9 cellular contexts compared by ENCODE assay signal in genomic region chr19:5436101-5436947, GRCh38. TPM values are rescaled to one million over a fixed set of nuclear protein-coding genes. Genes with fewer than 3 reads are reported as not detected.
A peak's percentile ranks its signal among the peaks of the same experiment; 100 is the strongest.
DNase-seq lines count a peak whose midpoint lies in the region; ATAC-seq and TF ChIP-seq lines count a peak whose summit lies in the region.
"Had no signal": no experiment of that assay in that cellular context is flagged by ENCODE, and none has a peak within 500 bp of the region (broad histone marks: within the 10 kb centered on the region; RNA-seq: fewer than 3 reads in every experiment).

No MANE protein-coding gene starts in this region.

- no peak overlapping the region for H3K27ac Mint-ChIP-seq in activated T-cell treated with anti-CD3 and anti-CD28 coated beads, Interleukin-2, amount 50 U/mL, for 24 hours
- peak overlapping the region; percentile 85 for H3K27ac Mint-ChIP-seq in glutamatergic neuron (ENCODE audit: unreplicated experiment)
- no peak overlapping the region for H3K27ac Mint-ChIP-seq in activated naive CD8-positive, alpha-beta T cell treated with anti-CD3 and anti-CD28 coated beads, Interleukin-2, amount 50 U/mL, for 24 hours

- H3K4me3 ChIP-seq in coronary artery: no peak overlapping the region

- no peak overlapping the region for H3K4me3 Mint-ChIP-seq in activated T-cell treated with anti-CD3 and anti-CD28 coated beads, Interleukin-2, amount 50 U/mL, for 24 hours
- H3K4me3 Mint-ChIP-seq in glutamatergic neuron (ENCODE audit: unreplicated experiment): peak overlapping the region; percentile 87
- H3K4me3 Mint-ChIP-seq in activated naive CD8-positive, alpha-beta T cell treated with anti-CD3 and anti-CD28 coated beads, Interleukin-2, amount 50 U/mL, for 24 hours: no peak overlapping the region

- no peaks in the 10 kb centered on the region for H3K9me3 Mint-ChIP-seq in activated T-cell treated with anti-CD3 and anti-CD28 coated beads, Interleukin-2, amount 50 U/mL, for 24 hours
- H3K9me3 Mint-ChIP-seq in glutamatergic neuron (ENCODE audit: unreplicated experiment): peaks cover 4% of the 10 kb centered on the region
- H3K9me3 Mint-ChIP-seq in activated naive CD8-positive, alpha-beta T cell treated with anti-CD3 and anti-CD28 coated beads, Interleukin-2, amount 50 U/mL, for 24 hours: peaks cover 2% of the 10 kb centered on the region

- H3K4me1 Mint-ChIP-seq in activated T-cell treated with anti-CD3 and anti-CD28 coated beads, Interleukin-2, amount 50 U/mL, for 24 hours (ENCODE audit: low read depth): peaks cover 17% of the 10 kb centered on the region
- peaks cover 5% of the 10 kb centered on the region for H3K4me1 Mint-ChIP-seq in glutamatergic neuron (ENCODE audit: low read depth, unreplicated experiment)
- H3K4me1 Mint-ChIP-seq in activated naive CD8-positive, alpha-beta T cell treated with anti-CD3 and anti-CD28 coated beads, Interleukin-2, amount 50 U/mL, for 24 hours: peaks cover 21% of the 10 kb centered on the region

- no peak overlapping the region for H3K27ac ChIP-seq in substantia nigra (ENCODE audit: low read depth, low read length, poor library complexity, severe bottlenecking)
- no peak overlapping the region for H3K27ac ChIP-seq in coronary artery

- no peaks in the 10 kb centered on the region for H3K36me3 Mint-ChIP-seq in activated T-cell treated with anti-CD3 and anti-CD28 coated beads, Interleukin-2, amount 50 U/mL, for 24 hours (ENCODE audit: low read depth)
- H3K36me3 Mint-ChIP-seq in glutamatergic neuron (ENCODE audit: unreplicated experiment): no peaks in the 10 kb centered on the region
- H3K36me3 Mint-ChIP-seq in activated naive CD8-positive, alpha-beta T cell treated with anti-CD3 and anti-CD28 coated beads, Interleukin-2, amount 50 U/mL, for 24 hours (ENCODE audit: low read depth): no peaks in the 10 kb centered on the region

- no peak for ATAC-seq in activated naive CD8-positive, alpha-beta T cell treated with anti-CD3 and anti-CD28 coated beads, Interleukin-2, amount 50 U/mL, for 24 hours

- peak; percentile 24 for DNase-seq in activated T-cell treated with anti-CD3 and anti-CD28 coated beads, Interleukin-2, amount 50 U/mL, for 48 hours
- DNase-seq in activated T-cell treated with anti-CD3 and anti-CD28 coated beads, Interleukin-2, amount 50 U/mL, for 24 hours: no peak
- peak; percentile 81 for DNase-seq in NCI-H69 (lab: John Stamatoyannopoulos, UW)
- DNase-seq in glutamatergic neuron: peak; percentile 94
- DNase-seq in substantia nigra (lab: John Stamatoyannopoulos, UW): peak in 33 of 49 donors; percentile 1 to 91 (median 22)
- DNase-seq in GM10266 (ENCODE audit: extremely low spot score): no peak
- DNase-seq in activated naive CD8-positive, alpha-beta T cell treated with anti-CD3 and anti-CD28 coated beads, Interleukin-2, amount 50 U/mL, for 24 hours: no peak
- no peak for DNase-seq in coronary artery (ENCODE audit: low spot score)

- no peak for TF ChIP-seq CTCF in glutamatergic neuron (IDR thresholded peaks at IDR 0.05; ENCODE audit: partially characterized antibody, unreplicated experiment)
- no peak for TF ChIP-seq CTCF in GM10266 (IDR thresholded peaks at IDR 0.05; ENCODE audit: control insufficient read depth, insufficient read depth, low read depth, missing control alignments)
- no peak for TF ChIP-seq CTCF in coronary artery (IDR thresholded peaks at IDR 0.05)

- H3K27me3 Mint-ChIP-seq in activated T-cell treated with anti-CD3 and anti-CD28 coated beads, Interleukin-2, amount 50 U/mL, for 24 hours: peaks cover 55% of the 10 kb centered on the region
- H3K27me3 Mint-ChIP-seq in glutamatergic neuron (ENCODE audit: unreplicated experiment): peaks cover 12% of the 10 kb centered on the region
- peaks cover 36% of the 10 kb centered on the region for H3K27me3 Mint-ChIP-seq in activated naive CD8-positive, alpha-beta T cell treated with anti-CD3 and anti-CD28 coated beads, Interleukin-2, amount 50 U/mL, for 24 hours

RNA-seq across cellular contexts. Expression of gene ZNRF4, which starts 18.9 kb away (rescaled TPM):
- not detected for total RNA-seq in glutamatergic neuron (ENCODE audit: unreplicated experiment)
- total RNA-seq: fibroblast of lung had no signal

Comparison
In these comparisons a context has a peak if more than half of its experiments do, and no peak if none do; other contexts are left out.
1. DNase-seq: peak in activated T-cell treated with anti-CD3 and anti-CD28 coated beads, Interleukin-2, amount 50 U/mL, for 48 hours (2 of 2), NCI-H69 (single experiment), glutamatergic neuron (single experiment) and substantia nigra (33 of 49); none in activated T-cell treated with anti-CD3 and anti-CD28 coated beads, Interleukin-2, amount 50 U/mL, for 24 hours (single experiment), GM10266 (single experiment), activated naive CD8-positive, alpha-beta T cell treated with anti-CD3 and anti-CD28 coated beads, Interleukin-2, amount 50 U/mL, for 24 hours (single experiment) and coronary artery (single experiment).